15 cellular contexts compared by ENCODE assay signal in genomic region chr5:181283347-181283746, GRCh38.
"Had no signal": no experiment of that assay in that cellular context is flagged by ENCODE, and none has a peak within 500 bp of the region (broad histone marks: within the 10 kb centered on the region; RNA-seq: fewer than 3 reads in every experiment).

No MANE protein-coding gene starts in this region.

- H3K36me3 ChIP-seq: colonic mucosa, heart right ventricle, pancreas, vagina had no signal

- H3K9me3 ChIP-seq: colonic mucosa, heart right ventricle, pancreas, vagina had no signal

- H3K27ac Mint-ChIP-seq: activated CD8-positive, alpha-beta T cell treated with anti-CD3 and anti-CD28 coated beads for 36 hours; activated T-helper 1 cell treated with anti-CD3 and anti-CD28 coated beads, Interleukin-12 subunit alpha, Interleukin-12 subunit beta, Interleukin-2, Interleukin-4 antibody, amounts not matched to agents 30 ng/mL and 10 ng/mL and 1 ng/mL, durations not matched to agents 14 hours and 24 hours and 36 hours had no signal

- DNase-seq: activated CD4-positive, alpha-beta T cell treated with anti-CD3 and anti-CD28 coated beads for 1 hour; activated CD8-positive, alpha-beta memory T cell treated with anti-CD3 and anti-CD28 coated beads, Interleukin-2, amount 50 U/mL, for 4 hours; activated CD8-positive, alpha-beta T cell treated with anti-CD3 and anti-CD28 coated beads for 36 hours; activated naive CD4-positive, alpha-beta T cell treated with Interleukin-2 at 50 U/mL for 16 hours; colonic mucosa; heart right ventricle; islet precursor cell; pancreas; stimulated activated CD4-positive, alpha-beta T cell treated with anti-CD3 and anti-CD28 coated beads, Interleukin-4, amount 100 ng/mL, for 1 hour; stimulated activated CD8-positive, alpha-beta memory T cell treated with anti-CD3 and anti-CD28 coated beads, Interleukin-4, amount 100 ng/mL, for 48 hours; T-helper 9 cell had no signal

- H3K4me1 ChIP-seq: colonic mucosa, heart right ventricle, pancreas, vagina had no signal

- H3K4me3 ChIP-seq: colonic mucosa, heart right ventricle, pancreas, vagina had no signal

- H3K27me3 Mint-ChIP-seq: activated CD8-positive, alpha-beta T cell treated with anti-CD3 and anti-CD28 coated beads for 36 hours had no signal

- ATAC-seq: activated CD8-positive, alpha-beta T cell treated with anti-CD3 and anti-CD28 coated beads for 36 hours; heart right ventricle; left lobe of liver; pancreas had no signal

- H3K9me3 Mint-ChIP-seq: activated CD8-positive, alpha-beta T cell treated with anti-CD3 and anti-CD28 coated beads for 36 hours; activated T-helper 1 cell treated with anti-CD3 and anti-CD28 coated beads, Interleukin-12 subunit alpha, Interleukin-12 subunit beta, Interleukin-2, Interleukin-4 antibody, amounts not matched to agents 30 ng/mL and 10 ng/mL and 1 ng/mL, durations not matched to agents 14 hours and 24 hours and 36 hours; neural crest cell had no signal

- H3K27me3 ChIP-seq: colonic mucosa, heart right ventricle, pancreas, vagina had no signal

- H3K4me3 Mint-ChIP-seq: activated CD8-positive, alpha-beta T cell treated with anti-CD3 and anti-CD28 coated beads for 36 hours; activated T-helper 1 cell treated with anti-CD3 and anti-CD28 coated beads, Interleukin-12 subunit alpha, Interleukin-12 subunit beta, Interleukin-2, Interleukin-4 antibody, amounts not matched to agents 30 ng/mL and 10 ng/mL and 1 ng/mL, durations not matched to agents 14 hours and 24 hours and 36 hours; neural crest cell had no signal

- H3K27ac ChIP-seq: colonic mucosa, heart right ventricle, pancreas, vagina had no signal
